8 cellular contexts compared by ENCODE assay signal in genomic region chr5:147464211-147464610, GRCh38. TPM values are rescaled to one million over a fixed set of nuclear protein-coding genes. Genes with fewer than 3 reads are reported as not detected.
DNase-seq lines count a peak whose midpoint lies in the region; ATAC-seq and TF ChIP-seq lines count a peak whose summit lies in the region.

No MANE protein-coding gene starts in this region.

- H3K79me2 ChIP-seq in HCT116 (ENCODE audit: insufficient read depth, low read length), result no peaks in the 10 kb centered on the region
- peaks cover 69% of the 10 kb centered on the region; the same call in 1 of the 2 replicates for H3K79me2 ChIP-seq in SK-N-SH (ENCODE audit: insufficient read depth)

- WGBS in SK-N-SH (ENCODE audit: low lambda C conversion rate), result 96% methylated on average over 5 of the region's 5 CpGs

- RAD21 ChIA-PET in HCT116 (lab: Charles Lee; ENCODE audit: low non-redundant PET in 1 of 2, low total read pairs in 2 of 2, uncharacterized antibody in 2 of 2, unreplicated experiment in 2 of 2), result interaction anchor here (0.8 to 0.9 kb wide), 2 partner anchors 113 to 114 kb away, joined by 3 read pairs; no protein-coding TSS in a partner anchor

- H3K36me3 ChIP-seq in HCT116 (ENCODE audit: control insufficient read depth in 1 of 2, insufficient read depth in 2 of 2, low read length in 2 of 2) (no peaks in the 10 kb centered on the region), SK-N-SH (replicated peaks in 1 of 2; ENCODE audit: control insufficient read depth in 1 of 2, insufficient read depth in 2 of 2, low read length in 1 of 2) (peaks cover 0 to 6% of the 10 kb centered on the region in 2 experiments)

- TF ChIP-seq EP300 in SK-N-SH (IDR thresholded peaks at IDR 0.05; ENCODE audit: borderline replicate concordance in 1 of 2, low read depth in 1 of 2, low read length in 1 of 2), result no peak

- H3K4me1 ChIP-seq in HCT116 (ENCODE audit: control insufficient read depth in 1 of 2, insufficient read depth in 2 of 2, low read length in 2 of 2) (no peaks in the 10 kb centered on the region), SK-N-SH (ENCODE audit: control insufficient read depth in 1 of 2, insufficient read depth in 2 of 2, low read depth in 1 of 2, low read length in 1 of 2) (peaks cover 0 to 12% of the 10 kb centered on the region in 2 experiments; a peak in 3 of 4 replicates)

- no TSS peak for BruUV-seq in HCT116 (replicated peaks; lab: Mats Ljungman, UMichigan)

- CTCF ChIA-PET in HCT116 (lab: Charles Lee) (interaction anchor here (0.8 to 4.9 kb wide), 6 partner anchors 9 to 113 kb away, joined by 3 to 49 read pairs (median 6); no protein-coding TSS in a partner anchor), SK-N-SH (lab: Yijun Ruan, JAX) (interaction anchor here (0.6 to 5.6 kb wide), 17 partner anchors 9 to 201 kb away, joined by 3 to 63 read pairs (median 4); no protein-coding TSS in a partner anchor)

- peak; percentile 75 for ATAC-seq in HCT116
- no peak for ATAC-seq in GM21447 (IDR thresholded peaks at IDR 0.05; ENCODE audit: unreplicated experiment)

- no peak overlapping the region for H2AFZ ChIP-seq in HCT116 (ENCODE audit: low read depth, low read length, poor library complexity, severe bottlenecking)
- H2AFZ ChIP-seq in SK-N-SH (ENCODE audit: low read depth), result no peak overlapping the region

- POLR2A ChIA-PET in HCT116 (lab: Charles Lee), result no interaction called here
- POLR2A ChIA-PET in SK-N-SH (lab: Yijun Ruan, JAX), result no interaction called here

- H3K4me3 ChIP-seq in HCT116 (replicated peaks in 1 of 2; ENCODE audit: low read depth in 1 of 2, low read length in 2 of 2) (no peak overlapping the region), SK-N-SH (ENCODE audit: low read depth in 2 of 2, low read length in 1 of 2) (no peak overlapping the region)

- H3K27ac ChIP-seq in HCT116 (ENCODE audit: low read depth, low read length) (no peak overlapping the region), SK-N-SH (ENCODE audit: low read depth in 2 of 2, low read length in 1 of 2) (no peak overlapping the region)

- H3K27me3 ChIP-seq in HCT116 (ENCODE audit: insufficient read depth, low read length), result no peaks in the 10 kb centered on the region
- H3K27me3 ChIP-seq in SK-N-SH (ENCODE audit: insufficient read depth), result no peaks in the 10 kb centered on the region

- TF ChIP-seq CTCF in AG09319 (IDR thresholded peaks at IDR 0.05; ENCODE audit: low read depth, low read length) (peak; percentile 27), HCT116 (IDR thresholded peaks at IDR 0.05 in 2 of 3, conservative IDR thresholded peaks at IDR 0.05 in 1 of 3; ENCODE audit: borderline replicate concordance in 1 of 3, insufficient read depth in 1 of 3, low read depth in 2 of 3, low read length in 2 of 3) (peak; percentile 37 to 59 (median 48); a peak in 4 of 6 replicates), SK-N-SH (IDR thresholded peaks at IDR 0.05) (peak; percentile 60)

- H3K9me3 ChIP-seq in HCT116 (ENCODE audit: control insufficient read depth in 1 of 2, insufficient read depth in 1 of 2, low read depth in 1 of 2, low read length in 2 of 2) (no peaks in the 10 kb centered on the region), SK-N-SH (no peaks in the 10 kb centered on the region)

- TF ChIP-seq RAD21 in HCT116 (IDR thresholded peaks at IDR 0.05; ENCODE audit: low read depth), result peak; percentile 55
- peak; percentile 69 for TF ChIP-seq RAD21 in SK-N-SH (IDR thresholded peaks at IDR 0.05; ENCODE audit: low read length)

- no peak for DNase-seq in AG09319 (ENCODE audit: extremely low read depth, low read depth)
- DNase-seq in HCT116 (ENCODE audit: low read depth, low spot score), result peak; percentile 19
- no peak for DNase-seq in SK-N-SH
- DNase-seq in iPS-NIHi7 (ENCODE audit: extremely low spot score), result peak; percentile 63
- no peak for DNase-seq in NCI-H1048 (lab: John Stamatoyannopoulos, UW)
- no peak for DNase-seq in AG08395 (ENCODE audit: low spot score)
- DNase-seq in activated CD4-positive, CD25-positive, alpha-beta regulatory T cell treated with anti-CD3 and anti-CD28 coated beads, Interleukin-2, amount 50 U/mL, for 72 hours, result no peak

- H3K9ac ChIP-seq in HCT116 (ENCODE audit: low read length) (no peak overlapping the region), SK-N-SH (no peak overlapping the region)

- H4K20me1 ChIP-seq in HCT116 (ENCODE audit: insufficient read depth) (no peaks in the 10 kb centered on the region), SK-N-SH (ENCODE audit: insufficient read depth) (no peaks in the 10 kb centered on the region)

- H3K4me2 ChIP-seq in HCT116 (ENCODE audit: low read length) (no peak overlapping the region), SK-N-SH (no peak overlapping the region)

- H3F3A ChIP-seq in SK-N-SH (replicated peaks; ENCODE audit: insufficient read depth), result peaks cover 6% of the 10 kb centered on the region

- no peak for TF ChIP-seq POLR2A in HCT116 (IDR thresholded peaks at IDR 0.05; ENCODE audit: borderline replicate concordance, extremely low read depth, insufficient read depth, insufficient read length)

- H3K9me2 ChIP-seq in HCT116 (ENCODE audit: insufficient read depth) (no peaks in the 10 kb centered on the region), SK-N-SH (no peaks in the 10 kb centered on the region)

- intact Hi-C loops in HCT116 (cut with micrococcal nuclease), result loop anchor here (1.0 to 10.0 kb wide), 3 partner anchors 95 to 361 kb away; no protein-coding TSS in a partner anchor

TF ChIP-seq in HCT116, 20 proteins besides CTCF, POLR2A, EP300 and RAD21:
- TF ChIP-seq EGR1 (IDR thresholded peaks at IDR 0.05; ENCODE audit: low read depth) (no peak), FOSL1 (IDR thresholded peaks at IDR 0.05; ENCODE audit: low read depth) (no peak), SIN3A (IDR thresholded peaks at IDR 0.05; ENCODE audit: low read depth) (no peak), TCF7L2 (IDR thresholded peaks at IDR 0.05; ENCODE audit: borderline replicate concordance, extremely low read depth, insufficient read depth, insufficient read length) (no peak), EZH2phosphoT487 (IDR thresholded peaks at IDR 0.05; ENCODE audit: borderline replicate concordance) (no peak), YY1 (IDR thresholded peaks at IDR 0.05; ENCODE audit: extremely low read depth, insufficient replicate concordance, low read depth, low read length) (no peak), SP1 (IDR thresholded peaks at IDR 0.05; ENCODE audit: low read depth) (no peak), SRF (IDR thresholded peaks at IDR 0.05; ENCODE audit: low read depth) (no peak), ATF3 (IDR thresholded peaks at IDR 0.05) (no peak)
TF ChIP-seq in HCT116: peak in this region for 0.

TF ChIP-seq in SK-N-SH, 30 proteins besides CTCF, POLR2A, EP300 and RAD21:
- peak; percentile 61 for TF ChIP-seq SMC3 (IDR thresholded peaks at IDR 0.05; ENCODE audit: low read depth, low read length)
- TF ChIP-seq ZBTB33 (IDR thresholded peaks at IDR 0.05; ENCODE audit: borderline replicate concordance, low read depth), result no peak

RNA-seq across cellular contexts. Expression of gene DPYSL3, which starts 45.7 kb away (rescaled TPM):
- 17.2 TPM for total RNA-seq in HCT116 (2021; ENCODE audit: unreplicated experiment)
- 9.1 and 11.4 TPM in 2 replicates for polyA plus RNA-seq in HCT116 (2012)
- 123 and 150 TPM in 2 replicates for polyA plus RNA-seq in SK-N-SH (2012; rRNA removed)
- polyA plus RNA-seq in SK-N-SH (2012; cell fraction: cytosol; rRNA removed), result 117 and 131 TPM in 2 replicates
- 176 and 191 TPM in 2 replicates for polyA plus RNA-seq in SK-N-SH (2012; cell fraction: nucleus; rRNA removed)

Comparison
In these comparisons a context has a peak if more than half of its experiments do, and no peak if none do; other contexts are left out.
1. DNase-seq: peak in HCT116 (single experiment) and iPS-NIHi7 (single experiment); none in AG09319 (single experiment), SK-N-SH (single experiment), NCI-H1048 (single experiment), AG08395 (single experiment) and activated CD4-positive, CD25-positive, alpha-beta regulatory T cell treated with anti-CD3 and anti-CD28 coated beads, Interleukin-2, amount 50 U/mL, for 72 hours (single experiment).
2. Peak in every context shown above with its lines, with median percentiles within 50 percentile points of each other: CTCF ChIP-seq.